Comparison of ENCODE assay signal across 1 cellular context in the genomic region with DNA sequence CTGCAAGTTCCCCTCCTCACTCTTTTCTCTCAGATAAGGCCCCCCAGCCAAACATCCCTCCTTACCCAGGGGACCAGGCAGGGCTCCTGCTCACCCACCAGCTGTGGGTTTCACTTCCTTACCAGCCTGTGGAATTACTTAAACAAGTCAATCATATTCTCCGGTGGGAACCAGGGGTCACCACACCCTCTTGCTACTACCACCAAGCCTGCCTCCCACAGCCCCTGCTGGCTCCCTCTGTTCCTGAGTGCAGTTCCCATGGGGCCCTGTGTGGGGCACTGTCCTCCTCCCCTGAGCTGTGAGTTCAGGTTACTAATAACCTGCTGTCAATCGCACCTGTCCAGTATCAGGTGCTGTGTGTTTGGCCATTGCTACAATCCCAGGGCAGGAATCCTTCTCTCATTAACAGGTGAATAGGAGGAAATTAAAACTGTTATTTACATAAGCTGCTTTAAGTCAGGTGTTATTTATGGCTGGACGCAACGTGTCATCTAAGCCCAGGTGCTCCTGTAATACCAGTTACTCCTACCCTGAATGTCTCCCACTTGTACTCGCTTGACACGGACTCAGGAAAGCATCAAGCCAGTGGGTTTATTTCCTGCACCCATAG.
A peak's percentile ranks its signal among the peaks of the same experiment; 100 is the strongest.
TF ChIP-seq lines count a peak whose summit lies in the region.

No MANE protein-coding gene starts in this region.

TF ChIP-seq in GM12878, 131 proteins besides CTCF, POLR2A, EP300 and RAD21 (continued from another document):
- TF ChIP-seq, protein P1, sequence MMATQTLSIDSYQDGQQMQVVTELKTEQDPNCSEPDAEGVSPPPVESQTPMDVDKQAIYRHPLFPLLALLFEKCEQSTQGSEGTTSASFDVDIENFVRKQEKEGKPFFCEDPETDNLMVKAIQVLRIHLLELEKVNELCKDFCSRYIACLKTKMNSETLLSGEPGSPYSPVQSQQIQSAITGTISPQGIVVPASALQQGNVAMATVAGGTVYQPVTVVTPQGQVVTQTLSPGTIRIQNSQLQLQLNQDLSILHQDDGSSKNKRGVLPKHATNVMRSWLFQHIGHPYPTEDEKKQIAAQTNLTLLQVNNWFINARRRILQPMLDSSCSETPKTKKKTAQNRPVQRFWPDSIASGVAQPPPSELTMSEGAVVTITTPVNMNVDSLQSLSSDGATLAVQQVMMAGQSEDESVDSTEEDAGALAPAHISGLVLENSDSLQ (IDR thresholded peaks at IDR 0.05), result peak; percentile 47; the same call in 1 of the 2 replicates
- TF ChIP-seq SREBF1 (IDR thresholded peaks at IDR 0.05; ENCODE audit: low read length), result no peak
- no peak for TF ChIP-seq MEF2A (IDR thresholded peaks at IDR 0.05; ENCODE audit: insufficient read depth, low read depth, low read length)
- peak; percentile 56; the same call in 1 of the 2 replicates for TF ChIP-seq SPI1 (IDR thresholded peaks at IDR 0.05; ENCODE audit: borderline replicate concordance, insufficient read depth, low read depth, low read length)
- TF ChIP-seq MEF2B (IDR thresholded peaks at IDR 0.05; ENCODE audit: partially characterized antibody, poor library complexity, severe bottlenecking), result peak; percentile 26
- TF ChIP-seq, protein P2, sequence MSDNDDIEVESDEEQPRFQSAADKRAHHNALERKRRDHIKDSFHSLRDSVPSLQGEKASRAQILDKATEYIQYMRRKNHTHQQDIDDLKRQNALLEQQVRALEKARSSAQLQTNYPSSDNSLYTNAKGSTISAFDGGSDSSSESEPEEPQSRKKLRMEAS (IDR thresholded peaks at IDR 0.05; ENCODE audit: low read depth, low read length), result no peak
- TF ChIP-seq BMI1 (IDR thresholded peaks at IDR 0.05; ENCODE audit: borderline replicate concordance), result no peak
- no peak for TF ChIP-seq MLLT1 (IDR thresholded peaks at IDR 0.05)
- TF ChIP-seq ATF7 (IDR thresholded peaks at IDR 0.05; ENCODE audit: low read depth), result no peak
- peak; percentile 46; the same call in 1 of the 2 replicates for TF ChIP-seq SMC3 (IDR thresholded peaks at IDR 0.05; ENCODE audit: borderline replicate concordance, low read length)
- TF ChIP-seq TCF3 (IDR thresholded peaks at IDR 0.05; ENCODE audit: borderline replicate concordance, insufficient read depth, low read depth, low read length), result no peak
